ENCODE assay signal across 10 cellular contexts in genomic region chr22:36644333-36644757, GRCh38. TPM values are rescaled to one million over a fixed set of nuclear protein-coding genes. Genes with fewer than 3 reads are reported as not detected.
A peak's percentile ranks its signal among the peaks of the same experiment; 100 is the strongest.
DNase-seq lines count a peak whose midpoint lies in the region; ATAC-seq, FAIRE-seq and TF ChIP-seq lines count a peak whose summit lies in the region.
"Had no signal": no experiment of that assay in that cellular context is flagged by ENCODE, and none has a peak within 500 bp of the region (broad histone marks: within the 10 kb centered on the region; RNA-seq: fewer than 3 reads in every experiment).

No MANE protein-coding gene starts in this region.

- H3K4me2 ChIP-seq in K562 (ENCODE audit: insufficient read depth, low read length) (no peak overlapping the region), mesenchymal stem cell (ENCODE audit: low read length, poor library complexity, severe bottlenecking) (no peak overlapping the region)
- H3K4me2 ChIP-seq: KMS-11 had no signal

- intact Hi-C loops in K562 (cut with micrococcal nuclease) = no loop called here

- H3K23ac ChIP-seq in mesenchymal stem cell (ENCODE audit: low read length in 2 of 2) = no peak overlapping the region

- no peak for TF ChIP-seq CTCF in K562 (IDR thresholded peaks at IDR 0.05 in 2 of 3, conservative IDR thresholded peaks at IDR 0.05 in 1 of 3; ENCODE audit: insufficient read depth in 2 of 3, low read depth in 1 of 3, low read length in 3 of 3)

- H2AK5ac ChIP-seq in mesenchymal stem cell (ENCODE audit: low read length, severe bottlenecking) = no peak overlapping the region

- H4K8ac ChIP-seq in mesenchymal stem cell (ENCODE audit: low read length) = no peak overlapping the region

- H3K9me3 ChIP-seq in K562 (replicated peaks; ENCODE audit: control insufficient read depth, insufficient read depth, low read depth, low read length) = no peaks in the 10 kb centered on the region
- H3K9me3 ChIP-seq in mesenchymal stem cell (ENCODE audit: control insufficient read depth, low read length) = no peaks in the 10 kb centered on the region

- no peak for TF ChIP-seq RAD21 in K562 (CRISPR knock-in tag; conservative IDR thresholded peaks at IDR 0.05 in 1 of 2, IDR thresholded peaks at IDR 0.05 in 1 of 2)

- H3K4ac ChIP-seq in mesenchymal stem cell (ENCODE audit: low read depth in 1 of 2, low read length in 2 of 2) = no peak overlapping the region

- H3K18ac ChIP-seq in mesenchymal stem cell (ENCODE audit: low read depth in 1 of 2, low read length in 2 of 2) = no peak overlapping the region

- H3K4me3 ChIP-seq in K562 (no peak overlapping the region), mesenchymal stem cell (ENCODE audit: insufficient read depth in 1 of 2, low read depth in 1 of 2, low read length in 2 of 2) (no peak overlapping the region)

- no peak overlapping the region for H3K14ac ChIP-seq in mesenchymal stem cell (ENCODE audit: low read length in 2 of 2)

- no peak overlapping the region for H2BK12ac ChIP-seq in mesenchymal stem cell (ENCODE audit: low read length in 2 of 2)

- no peak overlapping the region for H2BK5ac ChIP-seq in mesenchymal stem cell (ENCODE audit: low read depth, low read length, poor library complexity, severe bottlenecking)

- H3K79me1 ChIP-seq in mesenchymal stem cell (replicated peaks; ENCODE audit: low read length, poor library complexity, severe bottlenecking) = no peaks in the 10 kb centered on the region

- H3K27me3 ChIP-seq in K562 (ENCODE audit: control insufficient read depth in 2 of 2, insufficient read depth in 2 of 2, low read length in 2 of 2) (peaks cover 0 to 19% of the 10 kb centered on the region in 2 experiments; a peak in 2 of 5 replicates), mesenchymal stem cell (ENCODE audit: control insufficient read depth in 1 of 2, insufficient read depth in 1 of 2, low read length in 2 of 2) (peaks cover 47 to 70% of the 10 kb centered on the region in 2 experiments)

- no peak overlapping the region for H2BK120ac ChIP-seq in mesenchymal stem cell (ENCODE audit: low read depth, low read length)

- no peak overlapping the region for H4K91ac ChIP-seq in mesenchymal stem cell (ENCODE audit: low read length)

- peak; percentile 48; the same call in 2 of the 3 replicates for ATAC-seq in K562
- no peak for ATAC-seq in GM18858 (IDR thresholded peaks at IDR 0.05; ENCODE audit: unreplicated experiment)
- ATAC-seq in GM19328 (IDR thresholded peaks at IDR 0.05; ENCODE audit: unreplicated experiment) = no peak

- TF ChIP-seq POLR2A in K562 (conservative IDR thresholded peaks at IDR 0.05) = no peak

- no peak for TF ChIP-seq EP300 in K562 (IDR thresholded peaks at IDR 0.05; ENCODE audit: low read length)

- no peaks in the 10 kb centered on the region for H4K20me1 ChIP-seq in K562 (replicated peaks; ENCODE audit: control insufficient read depth, insufficient read depth, low read length)

- H3K9me1 ChIP-seq in K562 (ENCODE audit: control insufficient read depth, insufficient read depth, low read length) = no peaks in the 10 kb centered on the region

- BruUV-seq in K562 (replicated peaks; lab: Mats Ljungman, UMichigan) = no TSS peak

- H3K27ac ChIP-seq in K562 (ENCODE audit: extremely low read depth, low read depth, low read length) (no peak overlapping the region), mesenchymal stem cell (ENCODE audit: low read length, poor library complexity, severe bottlenecking) (no peak overlapping the region)
- H3K27ac ChIP-seq: KMS-11 had no signal

- no peaks in the 10 kb centered on the region for H3K4me1 ChIP-seq in K562 (replicated peaks in 1 of 2; ENCODE audit: control insufficient read depth in 2 of 2, insufficient read depth in 2 of 2, low read length in 2 of 2)
- no peaks in the 10 kb centered on the region for H3K4me1 ChIP-seq in mesenchymal stem cell (ENCODE audit: control insufficient read depth, insufficient read depth, low read depth, low read length)

- H3K9ac ChIP-seq in K562 (ENCODE audit: insufficient read depth in 1 of 2, low read depth in 2 of 2, low read length in 2 of 2) (no peak overlapping the region), mesenchymal stem cell (ENCODE audit: low read length) (no peak overlapping the region)
- H3K9ac ChIP-seq: KMS-11 had no signal

- peak; percentile 36 for DNase-seq in GDM1 (lab: John Stamatoyannopoulos, UW)
- DNase-seq in LoVo (ENCODE audit: low spot score) = peak; percentile 80
- DNase-seq in K562 (ENCODE audit: extremely low read depth in 1 of 4, low spot score in 3 of 4) = peak; percentile 38 to 66 (median 51)
- DNase-seq in mesenchymal stem cell = peak; percentile 92
- DNase-seq in amygdala (lab: John Stamatoyannopoulos, UW) = no peak
- DNase-seq in Ammon's horn (ENCODE audit: low spot score) = no peak

- POLR2A ChIA-PET in K562 (lab: Yijun Ruan, JAX) = interaction anchor here (0.6 kb wide), 1 partner anchor 15 kb away, joined by 3 read pairs; no protein-coding TSS in a partner anchor

- H3K36me3 ChIP-seq in K562 (ENCODE audit: control insufficient read depth, insufficient read depth, low read length) = no peaks in the 10 kb centered on the region
- no peaks in the 10 kb centered on the region for H3K36me3 ChIP-seq in mesenchymal stem cell (ENCODE audit: control insufficient read depth in 1 of 2, insufficient read depth in 2 of 2, low read depth in 1 of 2, low read length in 2 of 2)

- 3% methylated on average over 3 of the region's 3 CpGs for WGBS in K562 (ENCODE audit: insufficient coverage, low coverage, missing lambda C conversion rate)
- WGBS in mesenchymal stem cell = 38% methylated on average over 2 of the region's 3 CpGs

- in situ Hi-C loops in K562 (cut with MboI) = no loop called here

- H3K79me2 ChIP-seq in K562 (ENCODE audit: control insufficient read depth, insufficient read depth, low read length) = no peaks in the 10 kb centered on the region

- CTCF ChIA-PET in K562 (lab: Yijun Ruan, JAX; ENCODE audit: low intra/inter-chr PET ratio) = no interaction called here

- H2AFZ ChIP-seq in K562 (ENCODE audit: low read depth, low read length) (no peak overlapping the region), mesenchymal stem cell (ENCODE audit: low read depth, low read length) (no peak overlapping the region)

- no peak for FAIRE-seq in K562 (lab: Jason Lieb, UNC)

- no peak overlapping the region for H2BK15ac ChIP-seq in mesenchymal stem cell (ENCODE audit: low read depth, poor library complexity, severe bottlenecking)

TF ChIP-seq in K562, 482 proteins besides CTCF, POLR2A, EP300 and RAD21 (continues in another document):
- TF ChIP-seq ZBTB1 (CRISPR knock-in tag; IDR thresholded peaks at IDR 0.05; ENCODE audit: borderline replicate concordance, low read depth) = no peak
- TF ChIP-seq AFF1 (IDR thresholded peaks at IDR 0.05; ENCODE audit: low read depth in 1 of 2, partially characterized antibody in 2 of 2) = peak in 1 of 2 experiments; percentile 81
- no peak for TF ChIP-seq MED1 (CRISPR knock-in tag; IDR thresholded peaks at IDR 0.05; ENCODE audit: borderline replicate concordance)
- TF ChIP-seq BACH1 (tag; IDR thresholded peaks at IDR 0.05) = no peak
- TF ChIP-seq ADNP (tag; IDR thresholded peaks at IDR 0.05) = peak; percentile 63
- peak; percentile 46; the same call in 1 of the 2 replicates for TF ChIP-seq JUND (IDR thresholded peaks at IDR 0.05; ENCODE audit: borderline replicate concordance, low read depth, low read length)
- TF ChIP-seq JUND (tag; IDR thresholded peaks at IDR 0.05; ENCODE audit: borderline replicate concordance, low read depth, low read length) = peak; percentile 54; the same call in 2 of the 3 replicates

RNA-seq across cellular contexts. Expression of gene CACNG2, which starts 59.2 kb away (rescaled TPM):
- total RNA-seq in K562 (2011; cell fraction: chromatin; rRNA removed; ENCODE audit: low replicate concordance) = not detected in 2 replicates
- total RNA-seq in K562 (2011; cell fraction: nucleolus; rRNA removed) = not detected in 2 replicates
- not detected in 2 replicates for total RNA-seq in K562 (2011; cell fraction: nucleoplasm; rRNA removed)
- total RNA-seq in K562 (2014; rRNA removed) = not detected in 2 replicates
- not detected in 2 replicates for total RNA-seq in K562 (2014; rRNA removed; fragmentation: Illumina TruSeq; extraction: Trizol)
- total RNA-seq in K562 (2015; rRNA removed; fragmentation: Illumina TruSeq; extraction: Trizol) = not detected in 2 replicates
- total RNA-seq in K562 (2021) = not detected in 2 replicates
- not detected in 2 replicates for polyA plus RNA-seq in K562 (2011; rRNA removed)
- not detected in 2 replicates for polyA plus RNA-seq in K562 (2011; cell fraction: cytosol; rRNA removed)
- not detected in 2 replicates for polyA plus RNA-seq in K562 (2011; cell fraction: nucleus; rRNA removed)
- polyA plus RNA-seq in K562 (2012) = not detected in 2 replicates
- polyA plus RNA-seq in K562 (2014; fragmentation: Illumina TruSeq; extraction: Trizol) = not detected in 2 replicates
- polyA plus RNA-seq in K562 (2014; fragmentation: Nextera tagmentation; extraction: Ambion mirVana) = not detected
- not detected in 2 replicates for polyA plus RNA-seq in K562 (2014; rRNA removed)
- not detected in 2 replicates for polyA minus RNA-seq in K562 (2011; rRNA and poly(A)+ RNA removed)
- polyA minus RNA-seq in K562 (2011; cell fraction: cytosol; rRNA and poly(A)+ RNA removed) = not detected in 2 replicates
- polyA minus RNA-seq in K562 (2011; cell fraction: nucleus; rRNA and poly(A)+ RNA removed) = not detected in 2 replicates
- polyA plus RNA-seq in mesenchymal stem cell (2013, experiment 1 of 2) = not detected
- polyA plus RNA-seq in mesenchymal stem cell (2013, experiment 2 of 2) = not detected
- total RNA-seq: urinary bladder had no signal
- polyA plus RNA-seq: urinary bladder had no signal

Comparison
In these comparisons a context has a peak if more than half of its experiments do, and no peak if none do; other contexts are left out.
1. DNase-seq: peak in GDM1 (single experiment), LoVo (single experiment), K562 (4 of 4) and mesenchymal stem cell (single experiment); none in amygdala (0 of 56) and Ammon's horn (single experiment).